In the genomic region with DNA sequence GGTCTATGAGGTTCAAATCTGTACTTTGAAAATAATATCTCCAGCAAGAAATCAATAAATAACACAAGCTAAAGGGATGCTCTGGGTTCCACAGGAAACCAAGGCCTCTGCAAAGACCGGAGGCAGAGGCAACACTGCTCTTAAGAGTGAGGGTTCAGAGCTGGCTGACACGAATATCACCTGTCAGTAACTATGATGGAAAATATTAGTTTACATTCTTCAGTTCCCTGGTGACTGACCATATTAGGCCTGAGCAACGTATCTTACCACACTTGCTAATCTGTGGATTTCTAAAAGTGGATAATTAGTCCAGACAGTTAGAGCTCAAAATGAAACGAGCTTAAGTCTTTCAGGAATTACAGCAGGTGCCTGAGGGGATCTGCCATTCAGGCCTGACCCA, we compare ENCODE assay signal across 16 cellular contexts.
DNase-seq lines count a peak whose midpoint lies in the region; ATAC-seq and TF ChIP-seq lines count a peak whose summit lies in the region.
"Had no signal": no experiment of that assay in that cellular context is flagged by ENCODE, and none has a peak within 500 bp of the region (broad histone marks: within the 10 kb centered on the region; RNA-seq: fewer than 3 reads in every experiment).

No MANE protein-coding gene starts in this region.

- TF ChIP-seq CTCF in retinal pigment epithelial cell (conservative IDR thresholded peaks at IDR 0.05; ENCODE audit: low read depth, low read length) (no peak), foreskin keratinocyte (conservative IDR thresholded peaks at IDR 0.05) (no peak)

- no peak overlapping the region for H3K27ac ChIP-seq in foreskin keratinocyte
- H3K27ac ChIP-seq: HL-60, KMS-11, thoracic aorta had no signal

- no peaks in the 10 kb centered on the region for H3K27me3 ChIP-seq in foreskin keratinocyte

- peak; percentile 64 for DNase-seq in NCI-H1436 (lab: John Stamatoyannopoulos, UW)
- DNase-seq in retinal pigment epithelial cell (ENCODE audit: low read depth), result peak; percentile 61
- DNase-seq in LoVo (ENCODE audit: low spot score), result no peak
- DNase-seq in KBM-7, result no peak
- no peak for DNase-seq in foreskin keratinocyte
- no peak for DNase-seq in C1 segment of cervical spinal cord (lab: John Stamatoyannopoulos, UW)
- DNase-seq: activated effector memory CD4-positive, alpha-beta T cell treated with Interleukin-2 at 50 U/mL for 16 hours; NCI-H1417; occipital lobe; stimulated activated CD4-positive, alpha-beta T cell treated with anti-CD3 and anti-CD28 coated beads, Interleukin-4, amount 100 ng/mL, for 1 hour had no signal

- ATAC-seq in GM19372 (IDR thresholded peaks at IDR 0.05; ENCODE audit: low read depth, unreplicated experiment) (peak; percentile 62), HG02759 (IDR thresholded peaks at IDR 0.05; ENCODE audit: unreplicated experiment) (peak; percentile 37), foreskin keratinocyte (no peak)
- ATAC-seq: WTC11 had no signal

- H3K4me3 ChIP-seq in retinal pigment epithelial cell (ENCODE audit: low read length), result no peak overlapping the region
- H3K4me3 ChIP-seq: thoracic aorta had no signal

- H3K4me1 ChIP-seq in foreskin keratinocyte, result no peaks in the 10 kb centered on the region

- in situ Hi-C loops in KBM-7 (cut with MboI; ENCODE audit: low pct_unique_long_range_greater_than_20kb, low sequenced_read_pairs), result no loop called here

Comparison
In these comparisons a context has a peak if more than half of its experiments do, and no peak if none do; other contexts are left out.
1. DNase-seq: peak in NCI-H1436 (single experiment) and retinal pigment epithelial cell (single experiment); none in LoVo (single experiment), KBM-7 (single experiment), foreskin keratinocyte (0 of 2) and C1 segment of cervical spinal cord (0 of 14).